23 cellular contexts compared by ENCODE assay signal in genomic region chr12:19454837-19455236, GRCh38.
"Had no signal": no experiment of that assay in that cellular context is flagged by ENCODE, and none has a peak within 500 bp of the region (broad histone marks: within the 10 kb centered on the region; RNA-seq: fewer than 3 reads in every experiment).

No MANE protein-coding gene starts in this region.

- H3K27ac ChIP-seq: left lung, psoas muscle, skin epidermis, spleen, thoracic aorta, tibial nerve, vagina had no signal

- H3K27me3 Mint-ChIP-seq: effector memory CD8-positive, alpha-beta T cell; naive B cell; stimulated activated memory B cell treated with anti-CD40 and anti-IgM and Interleukin-4, amounts not matched to agents 10 μg/mL and 1 μg/mL and 100 μg/mL, for 72 hours; stimulated activated naive CD8-positive, alpha-beta T cell treated with anti-CD3 and anti-CD28 coated beads, Interleukin-15, Interleukin-2, amounts not matched to agents 100 ng/mL and 50 ng/mL, for 24 hours had no signal

- FAIRE-seq: endometrium, frontal cortex, keratinocyte had no signal

- ATAC-seq: effector memory CD8-positive, alpha-beta T cell; left lung; mucosa of descending colon; psoas muscle; right cardiac atrium; stimulated activated memory B cell treated with anti-CD40 and anti-IgM and Interleukin-4, amounts not matched to agents 10 μg/mL and 1 μg/mL and 100 μg/mL, for 72 hours had no signal

- H3K27me3 ChIP-seq: left lung, spleen, tibial nerve, vagina had no signal

- H3K9me3 Mint-ChIP-seq: effector memory CD8-positive, alpha-beta T cell; mesothelial cell of epicardium; naive B cell; stimulated activated memory B cell treated with anti-CD40 and anti-IgM and Interleukin-4, amounts not matched to agents 10 μg/mL and 1 μg/mL and 100 μg/mL, for 72 hours; stimulated activated naive CD8-positive, alpha-beta T cell treated with anti-CD3 and anti-CD28 coated beads, Interleukin-15, Interleukin-2, amounts not matched to agents 100 ng/mL and 50 ng/mL, for 24 hours had no signal

- H3K36me3 ChIP-seq: left lung, thoracic aorta, vagina had no signal

- H3K4me3 Mint-ChIP-seq: effector memory CD8-positive, alpha-beta T cell; mesothelial cell of epicardium; naive B cell; nephron progenitor cell; stimulated activated memory B cell treated with anti-CD40 and anti-IgM and Interleukin-4, amounts not matched to agents 10 μg/mL and 1 μg/mL and 100 μg/mL, for 72 hours; stimulated activated naive CD8-positive, alpha-beta T cell treated with anti-CD3 and anti-CD28 coated beads, Interleukin-15, Interleukin-2, amounts not matched to agents 100 ng/mL and 50 ng/mL, for 24 hours had no signal

- DNase-seq: cortex of kidney; effector memory CD8-positive, alpha-beta T cell; hypothalamus; left lung; mesenchymal stem cell; mucosa of descending colon; naive B cell; nephron progenitor cell; nucleus accumbens; psoas muscle; right cardiac atrium; spleen; stimulated activated CD4-positive, alpha-beta T cell treated with anti-CD3 and anti-CD28 coated beads, Interleukin-4, amount 100 ng/mL, for 4 hours had no signal

- H3K9me3 ChIP-seq: left lung, mucosa of descending colon, psoas muscle, spleen, thoracic aorta, tibial nerve, vagina had no signal

- H3K27ac Mint-ChIP-seq: mesothelial cell of epicardium; naive B cell; nephron progenitor cell; stimulated activated memory B cell treated with anti-CD40 and anti-IgM and Interleukin-4, amounts not matched to agents 10 μg/mL and 1 μg/mL and 100 μg/mL, for 72 hours; stimulated activated naive CD8-positive, alpha-beta T cell treated with anti-CD3 and anti-CD28 coated beads, Interleukin-15, Interleukin-2, amounts not matched to agents 100 ng/mL and 50 ng/mL, for 24 hours had no signal

- H3K4me3 ChIP-seq: left lung, mucosa of descending colon, psoas muscle, skin epidermis, spleen, thoracic aorta, tibial nerve, vagina had no signal
